Comparison of ENCODE assay signal across 17 cellular contexts in genomic region chr10:110057461-110057860, GRCh38. TPM values are rescaled to one million over a fixed set of nuclear protein-coding genes. Genes with fewer than 3 reads are reported as not detected.
DNase-seq lines count a peak whose midpoint lies in the region; ATAC-seq and TF ChIP-seq lines count a peak whose summit lies in the region.
"Had no signal": no experiment of that assay in that cellular context is flagged by ENCODE, and none has a peak within 500 bp of the region (broad histone marks: within the 10 kb centered on the region; RNA-seq: fewer than 3 reads in every experiment).

No MANE protein-coding gene starts in this region.

- DNase-seq in heart left ventricle (no peak), left ventricle myocardium superior (no peak), WTC11 (ENCODE audit: low spot score) (no peak), fibroblast of peridontal ligament (ENCODE audit: extremely low read depth) (peak; percentile 72), thyroid gland (no peak), COLO829 (ENCODE audit: low spot score) (no peak), GF-D8 (lab: John Stamatoyannopoulos, UW) (no peak), psoas muscle (no peak)
- DNase-seq: body of pancreas; C1 segment of cervical spinal cord; hippocampal formation; NCI-H1417 treated with DMSO at 0.1 percent for 48 hours; NCI-H524; stimulated activated CD4-positive, alpha-beta T cell treated with anti-CD3 and anti-CD28 coated beads, Interleukin-2, amount 100 ng/mL, for 48 hours; stimulated activated naive CD4-positive, alpha-beta T cell treated with Interleukin-2 at 50 U/mL for 16 hours; T-helper 9 cell had no signal

- no peaks in the 10 kb centered on the region for H3K9me3 Mint-ChIP-seq in WTC11

- no peak overlapping the region for H3K4me3 Mint-ChIP-seq in WTC11

- no peak for ATAC-seq in heart left ventricle
- no peak for ATAC-seq in left ventricle myocardium superior
- no peak for ATAC-seq in WTC11
- no peak for ATAC-seq in psoas muscle
- ATAC-seq: body of pancreas had no signal

- POLR2A ChIA-PET in WTC11 (lab: Charles Lee), result no interaction called here

- H3K4me3 ChIP-seq in heart left ventricle, result no peak overlapping the region
- H3K4me3 ChIP-seq in thyroid gland (replicated peaks in 1 of 3), result no peak overlapping the region
- H3K4me3 ChIP-seq in psoas muscle, result no peak overlapping the region
- H3K4me3 ChIP-seq: body of pancreas, lung had no signal

- no peak for TF ChIP-seq POLR2A in heart left ventricle (IDR thresholded peaks at IDR 0.05)
- no peak for TF ChIP-seq POLR2A in thyroid gland (IDR thresholded peaks at IDR 0.05)

- intact Hi-C loops in heart left ventricle (cut with DNase I), result no loop called here
- intact Hi-C loops in left ventricle myocardium superior (cut with micrococcal nuclease), result no loop called here
- intact Hi-C loops in thyroid gland (cut with DNase I), result no loop called here
- intact Hi-C loops in psoas muscle (cut with DNase I), result no loop called here

- H3K27me3 ChIP-seq in heart left ventricle (no peaks in the 10 kb centered on the region), thyroid gland (no peaks in the 10 kb centered on the region), psoas muscle (ENCODE audit: insufficient read depth in 3 of 3, low read length in 2 of 3) (no peaks in the 10 kb centered on the region)
- H3K27me3 ChIP-seq: body of pancreas had no signal

- CTCF ChIA-PET in WTC11 (lab: Charles Lee), result interaction anchor here (1.3 to 2.3 kb wide), 4 partner anchors 10 to 173 kb away, joined by 3 to 13 read pairs (median 7); no protein-coding TSS in a partner anchor

- TF ChIP-seq CTCF in heart left ventricle (IDR thresholded peaks at IDR 0.05) (no peak), WTC11 (IDR thresholded peaks at IDR 0.05) (no peak), thyroid gland (IDR thresholded peaks at IDR 0.05) (no peak), psoas muscle (IDR thresholded peaks at IDR 0.05) (no peak)

- peak overlapping the region in 9 of 12 donors; percentile 16 to 60 (median 42) for H3K27ac ChIP-seq in heart left ventricle
- H3K27ac ChIP-seq in thyroid gland, result peak overlapping the region in 2 of 3 donors; percentile 10 to 48
- no peak overlapping the region for H3K27ac ChIP-seq in psoas muscle
- H3K27ac ChIP-seq: body of pancreas had no signal

- H3K9me3 ChIP-seq in heart left ventricle (no peaks in the 10 kb centered on the region), thyroid gland (no peaks in the 10 kb centered on the region), psoas muscle (no peaks in the 10 kb centered on the region)
- H3K9me3 ChIP-seq: body of pancreas had no signal

- peak overlapping the region; percentile 19; the same call in 1 of the 2 replicates for H3K27ac Mint-ChIP-seq in WTC11

- H3K4me1 ChIP-seq in heart left ventricle (peaks cover 11 to 86% (median 69%) of the 10 kb centered on the region in 12 donors), thyroid gland (peaks cover 25 to 49% of the 10 kb centered on the region in 2 donors), psoas muscle (peaks cover 10% of the 10 kb centered on the region)

- H3K36me3 ChIP-seq in heart left ventricle (no peaks in the 10 kb centered on the region), thyroid gland (no peaks in the 10 kb centered on the region), psoas muscle (ENCODE audit: insufficient read depth in 1 of 2, low read depth in 1 of 2) (no peaks in the 10 kb centered on the region)

- peaks cover 20% of the 10 kb centered on the region for H3K4me1 Mint-ChIP-seq in WTC11

- H3K27me3 Mint-ChIP-seq in WTC11 (ENCODE audit: low read depth), result no peaks in the 10 kb centered on the region

- 43 to 58% (median 54%) methylated on average over 1 of the region's 1 CpG for WGBS in heart left ventricle, 4 donors
- WGBS in thyroid gland, 2 donors, result 66 to 80% methylated on average over 1 of the region's 1 CpG
- 62 to 78% (median 70%) methylated on average over 1 of the region's 1 CpG for WGBS in psoas muscle, 3 donors

- no peaks in the 10 kb centered on the region for H3K36me3 Mint-ChIP-seq in WTC11

TF ChIP-seq in WTC11, 78 proteins besides CTCF, POLR2A, EP300 and RAD21:
- TF ChIP-seq GRHL2 (CRISPR knock-in tag; IDR thresholded peaks at IDR 0.05; ENCODE audit: insufficient replicate concordance, severe bottlenecking) (no peak), ZNF416 (CRISPR knock-in tag; IDR thresholded peaks at IDR 0.05) (no peak), ZNF121 (CRISPR knock-in tag; IDR thresholded peaks at IDR 0.05) (no peak), ZNF671 (CRISPR knock-in tag; IDR thresholded peaks at IDR 0.05) (no peak), FOXK1 (CRISPR knock-in tag; IDR thresholded peaks at IDR 0.05) (no peak), NR1H2 (CRISPR knock-in tag; IDR thresholded peaks at IDR 0.05) (no peak), AR (CRISPR knock-in tag; IDR thresholded peaks at IDR 0.05) (no peak), ZNF232 (CRISPR knock-in tag; IDR thresholded peaks at IDR 0.05) (no peak), FOXJ3 (CRISPR knock-in tag; IDR thresholded peaks at IDR 0.05; ENCODE audit: borderline replicate concordance) (no peak), ELF4 (CRISPR knock-in tag; IDR thresholded peaks at IDR 0.05; ENCODE audit: low read depth) (no peak), ZBTB21 (CRISPR knock-in tag; IDR thresholded peaks at IDR 0.05; ENCODE audit: borderline replicate concordance) (no peak)
- TF ChIP-seq, protein P1, sequence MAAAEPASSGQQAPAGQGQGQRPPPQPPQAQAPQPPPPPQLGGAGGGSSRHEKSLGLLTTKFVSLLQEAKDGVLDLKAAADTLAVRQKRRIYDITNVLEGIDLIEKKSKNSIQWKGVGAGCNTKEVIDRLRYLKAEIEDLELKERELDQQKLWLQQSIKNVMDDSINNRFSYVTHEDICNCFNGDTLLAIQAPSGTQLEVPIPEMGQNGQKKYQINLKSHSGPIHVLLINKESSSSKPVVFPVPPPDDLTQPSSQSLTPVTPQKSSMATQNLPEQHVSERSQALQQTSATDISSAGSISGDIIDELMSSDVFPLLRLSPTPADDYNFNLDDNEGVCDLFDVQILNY (CRISPR knock-in tag; IDR thresholded peaks at IDR 0.05), result no peak
- TF ChIP-seq, protein P2, sequence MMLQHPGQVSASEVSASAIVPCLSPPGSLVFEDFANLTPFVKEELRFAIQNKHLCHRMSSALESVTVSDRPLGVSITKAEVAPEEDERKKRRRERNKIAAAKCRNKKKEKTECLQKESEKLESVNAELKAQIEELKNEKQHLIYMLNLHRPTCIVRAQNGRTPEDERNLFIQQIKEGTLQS (CRISPR knock-in tag; conservative IDR thresholded peaks at IDR 0.05), result no peak
TF ChIP-seq in WTC11: peak in this region for 0.

RNA-seq across cellular contexts. Expression of gene ADD3, which starts 49.7 kb away (rescaled TPM):
- 100 to 1,000 TPM in 5 of 9 donors, 10 to 100 TPM in 4; 47.9 to 659 (median 103) TPM for total RNA-seq in heart left ventricle
- polyA plus RNA-seq in heart left ventricle, result 10 to 100 TPM; 28.8 to 51.8 TPM
- total RNA-seq in left ventricle myocardium superior, result 117 TPM
- total RNA-seq in WTC11 (2021), result 86.7 to 95.7 TPM (median 88.3 TPM) in 3 replicates
- 100 to 1,000 TPM; 257 to 644 (median 358) TPM for total RNA-seq in thyroid gland
- total RNA-seq in psoas muscle, result 10 to 100 TPM in 3 of 4 donors, 1 to 10 TPM in 1; 8.0 to 26.3 (median 14.0) TPM
- polyA plus RNA-seq in psoas muscle, result 10 to 100 TPM in 1 of 3 donors, 1 to 10 TPM in 2; 4.2 to 24.4 (median 5.9) TPM
